In the genomic region with DNA sequence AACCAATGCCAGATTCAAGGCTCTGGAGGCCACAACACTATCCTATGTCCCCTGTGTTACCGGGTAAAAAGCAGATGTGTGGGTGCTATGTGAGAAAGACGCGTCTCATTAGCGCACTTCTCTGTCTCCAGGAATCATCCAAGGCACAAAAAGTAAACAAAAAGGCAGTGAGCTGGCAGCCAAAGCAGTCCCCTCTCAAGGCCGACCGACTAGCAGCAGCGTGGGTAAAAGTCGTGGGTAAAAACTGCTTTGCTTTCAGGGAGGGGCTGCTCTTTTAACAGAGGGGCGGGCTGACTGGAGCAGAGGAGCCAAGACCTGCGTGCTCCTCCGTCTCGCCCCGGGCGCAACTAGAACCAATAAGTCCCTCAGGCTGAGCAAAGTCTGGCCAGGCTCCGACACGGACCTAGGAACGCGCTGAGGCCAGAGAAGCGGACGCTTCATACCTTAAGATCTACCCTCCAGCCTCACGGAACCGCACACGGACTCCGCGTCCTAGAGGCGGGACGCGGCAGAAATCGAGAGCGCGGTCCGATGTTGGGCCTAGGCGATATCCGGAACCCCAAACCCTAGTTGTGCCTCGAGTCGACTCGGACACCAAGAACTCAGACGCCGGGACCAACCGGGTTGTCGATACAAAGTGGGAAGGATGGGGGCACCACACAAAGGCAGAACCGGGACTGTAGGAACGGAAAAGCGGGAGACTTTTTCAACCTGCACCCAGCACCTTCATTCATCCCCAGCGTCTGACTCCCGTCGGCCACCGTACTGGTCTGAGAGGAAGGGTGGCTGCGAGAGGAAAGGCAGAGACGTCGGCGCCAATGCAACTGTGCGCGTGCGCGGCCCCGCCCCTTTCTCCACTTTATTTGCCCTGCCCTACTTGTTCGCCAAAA, we compare ENCODE assay signal across 1 cellular context.
A peak's percentile ranks its signal among the peaks of the same experiment; 100 is the strongest.
TF ChIP-seq lines count a peak whose summit lies in the region.

Gene INTS2, minus strand, starts transcription at position 772 of the 890 bp plus-strand sequence. CDS start 1,338 bp downstream, outside the sequence.

TF ChIP-seq in K562, 482 proteins besides CTCF, POLR2A, EP300 and RAD21 (continued from another document and continues in another):
- TF ChIP-seq, protein P1, sequence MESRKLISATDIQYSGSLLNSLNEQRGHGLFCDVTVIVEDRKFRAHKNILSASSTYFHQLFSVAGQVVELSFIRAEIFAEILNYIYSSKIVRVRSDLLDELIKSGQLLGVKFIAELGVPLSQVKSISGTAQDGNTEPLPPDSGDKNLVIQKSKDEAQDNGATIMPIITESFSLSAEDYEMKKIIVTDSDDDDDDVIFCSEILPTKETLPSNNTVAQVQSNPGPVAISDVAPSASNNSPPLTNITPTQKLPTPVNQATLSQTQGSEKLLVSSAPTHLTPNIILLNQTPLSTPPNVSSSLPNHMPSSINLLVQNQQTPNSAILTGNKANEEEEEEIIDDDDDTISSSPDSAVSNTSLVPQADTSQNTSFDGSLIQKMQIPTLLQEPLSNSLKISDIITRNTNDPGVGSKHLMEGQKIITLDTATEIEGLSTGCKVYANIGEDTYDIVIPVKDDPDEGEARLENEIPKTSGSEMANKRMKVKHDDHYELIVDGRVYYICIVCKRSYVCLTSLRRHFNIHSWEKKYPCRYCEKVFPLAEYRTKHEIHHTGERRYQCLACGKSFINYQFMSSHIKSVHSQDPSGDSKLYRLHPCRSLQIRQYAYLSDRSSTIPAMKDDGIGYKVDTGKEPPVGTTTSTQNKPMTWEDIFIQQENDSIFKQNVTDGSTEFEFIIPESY (CRISPR knock-in tag; IDR thresholded peaks at IDR 0.05): 0 out of 2 replicates have a peak, but pooled peaks have one; percentile 49
- TF ChIP-seq RCOR1 (IDR thresholded peaks at IDR 0.05; ENCODE audit: borderline replicate concordance in 1 of 2, low read depth in 2 of 2, low read length in 2 of 2) (0 out of 4 replicates have a peak, but pooled peaks of 1 of the 2 experiments have one; percentile 27), MEIS2 (IDR thresholded peaks at IDR 0.05; ENCODE audit: partially characterized antibody) (peak; percentile 81), MBD2 (IDR thresholded peaks at IDR 0.05; ENCODE audit: borderline replicate concordance, low read depth) (peak; percentile 78; the same call in 1 of the 2 replicates), PATZ1 (CRISPR knock-in tag; IDR thresholded peaks at IDR 0.05; ENCODE audit: borderline replicate concordance) (no peak), TEAD4 (IDR thresholded peaks at IDR 0.05; ENCODE audit: low read length) (peak; percentile 34), TEAD4 (CRISPR knock-in tag; IDR thresholded peaks at IDR 0.05; ENCODE audit: borderline replicate concordance) (no peak), NR2C2 (CRISPR knock-in tag; IDR thresholded peaks at IDR 0.05) (peak; percentile 82), NR2C2 (tag; IDR thresholded peaks at IDR 0.05) (no peak; the same call in 1 of the 2 replicates), TAF9B (IDR thresholded peaks at IDR 0.05; ENCODE audit: partially characterized antibody) (peak; percentile 90), E2F1 (CRISPR knock-in tag; IDR thresholded peaks at IDR 0.05) (peak; percentile 72; the same call in 1 of the 2 replicates), PCBP2 (IDR thresholded peaks at IDR 0.05; ENCODE audit: low read depth, low read length, poor library complexity, severe bottlenecking) (no peak), FOXK1 (CRISPR knock-in tag; IDR thresholded peaks at IDR 0.05; ENCODE audit: borderline replicate concordance) (peak; percentile 88), BCOR (IDR thresholded peaks at IDR 0.05) (peak; percentile 68), HNRNPLL (IDR thresholded peaks at IDR 0.05; ENCODE audit: low read depth, low read length, poor library complexity, severe bottlenecking) (peak; percentile 31), TCFL5 (CRISPR knock-in tag; conservative IDR thresholded peaks at IDR 0.05) (no peak), NFIC (IDR thresholded peaks at IDR 0.05) (peak; percentile 38), NRF1 (conservative IDR thresholded peaks at IDR 0.05 in 1 of 2, IDR thresholded peaks at IDR 0.05 in 1 of 2) (peak; percentile 97 to 98), GABPB1 (CRISPR knock-in tag; IDR thresholded peaks at IDR 0.05) (peak; percentile 86), ZNF3 (CRISPR knock-in tag; IDR thresholded peaks at IDR 0.05) (no peak), NONO (IDR thresholded peaks at IDR 0.05; ENCODE audit: low read depth in 2 of 2, low read length in 1 of 2) (0 out of 4 replicates have a peak, but pooled peaks of 1 of the 2 experiments have one; percentile 11), ZNF431 (CRISPR knock-in tag; IDR thresholded peaks at IDR 0.05) (peak; percentile 70; the same call in 1 of the 2 replicates), KDM1A (IDR thresholded peaks at IDR 0.05) (no peak), GATAD2A (IDR thresholded peaks at IDR 0.05) (no peak), DIDO1 (tag; IDR thresholded peaks at IDR 0.05; ENCODE audit: low read depth) (peak; percentile 91), TAF15 (IDR thresholded peaks at IDR 0.05; ENCODE audit: low read depth, low read length) (no peak), PRPF4 (IDR thresholded peaks at IDR 0.05; ENCODE audit: insufficient read depth, low read depth, low read length, poor library complexity, severe bottlenecking) (no peak), CBX1 (IDR thresholded peaks at IDR 0.05; ENCODE audit: low read depth) (0 out of 2 replicates have a peak, but pooled peaks have one; percentile 57), GTF2B (IDR thresholded peaks at IDR 0.05; ENCODE audit: extremely low read depth, insufficient read length) (peak; percentile 48), FOSL1 (tag; conservative IDR thresholded peaks at IDR 0.05) (no peak)
- TF ChIP-seq, protein P2, sequence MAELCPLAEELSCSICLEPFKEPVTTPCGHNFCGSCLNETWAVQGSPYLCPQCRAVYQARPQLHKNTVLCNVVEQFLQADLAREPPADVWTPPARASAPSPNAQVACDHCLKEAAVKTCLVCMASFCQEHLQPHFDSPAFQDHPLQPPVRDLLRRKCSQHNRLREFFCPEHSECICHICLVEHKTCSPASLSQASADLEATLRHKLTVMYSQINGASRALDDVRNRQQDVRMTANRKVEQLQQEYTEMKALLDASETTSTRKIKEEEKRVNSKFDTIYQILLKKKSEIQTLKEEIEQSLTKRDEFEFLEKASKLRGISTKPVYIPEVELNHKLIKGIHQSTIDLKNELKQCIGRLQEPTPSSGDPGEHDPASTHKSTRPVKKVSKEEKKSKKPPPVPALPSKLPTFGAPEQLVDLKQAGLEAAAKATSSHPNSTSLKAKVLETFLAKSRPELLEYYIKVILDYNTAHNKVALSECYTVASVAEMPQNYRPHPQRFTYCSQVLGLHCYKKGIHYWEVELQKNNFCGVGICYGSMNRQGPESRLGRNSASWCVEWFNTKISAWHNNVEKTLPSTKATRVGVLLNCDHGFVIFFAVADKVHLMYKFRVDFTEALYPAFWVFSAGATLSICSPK (IDR thresholded peaks at IDR 0.05; ENCODE audit: borderline replicate concordance): peak; percentile 64; the same call in 1 of the 2 replicates
- TF ChIP-seq, protein P3, sequence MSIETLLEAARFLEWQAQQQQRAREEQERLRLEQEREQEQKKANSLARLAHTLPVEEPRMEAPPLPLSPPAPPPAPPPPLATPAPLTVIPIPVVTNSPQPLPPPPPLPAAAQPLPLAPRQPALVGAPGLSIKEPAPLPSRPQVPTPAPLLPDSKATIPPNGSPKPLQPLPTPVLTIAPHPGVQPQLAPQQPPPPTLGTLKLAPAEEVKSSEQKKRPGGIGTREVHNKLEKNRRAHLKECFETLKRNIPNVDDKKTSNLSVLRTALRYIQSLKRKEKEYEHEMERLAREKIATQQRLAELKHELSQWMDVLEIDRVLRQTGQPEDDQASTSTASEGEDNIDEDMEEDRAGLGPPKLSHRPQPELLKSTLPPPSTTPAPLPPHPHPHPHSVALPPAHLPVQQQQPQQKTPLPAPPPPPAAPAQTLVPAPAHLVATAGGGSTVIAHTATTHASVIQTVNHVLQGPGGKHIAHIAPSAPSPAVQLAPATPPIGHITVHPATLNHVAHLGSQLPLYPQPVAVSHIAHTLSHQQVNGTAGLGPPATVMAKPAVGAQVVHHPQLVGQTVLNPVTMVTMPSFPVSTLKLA (conservative IDR thresholded peaks at IDR 0.05): peak in 1 of 2 experiments; percentile 67; a peak in 2 of 4 replicates
- TF ChIP-seq, protein P4, sequence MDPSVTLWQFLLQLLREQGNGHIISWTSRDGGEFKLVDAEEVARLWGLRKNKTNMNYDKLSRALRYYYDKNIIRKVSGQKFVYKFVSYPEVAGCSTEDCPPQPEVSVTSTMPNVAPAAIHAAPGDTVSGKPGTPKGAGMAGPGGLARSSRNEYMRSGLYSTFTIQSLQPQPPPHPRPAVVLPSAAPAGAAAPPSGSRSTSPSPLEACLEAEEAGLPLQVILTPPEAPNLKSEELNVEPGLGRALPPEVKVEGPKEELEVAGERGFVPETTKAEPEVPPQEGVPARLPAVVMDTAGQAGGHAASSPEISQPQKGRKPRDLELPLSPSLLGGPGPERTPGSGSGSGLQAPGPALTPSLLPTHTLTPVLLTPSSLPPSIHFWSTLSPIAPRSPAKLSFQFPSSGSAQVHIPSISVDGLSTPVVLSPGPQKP (CRISPR knock-in tag; IDR thresholded peaks at IDR 0.05): no peak
- TF ChIP-seq, protein P5, sequence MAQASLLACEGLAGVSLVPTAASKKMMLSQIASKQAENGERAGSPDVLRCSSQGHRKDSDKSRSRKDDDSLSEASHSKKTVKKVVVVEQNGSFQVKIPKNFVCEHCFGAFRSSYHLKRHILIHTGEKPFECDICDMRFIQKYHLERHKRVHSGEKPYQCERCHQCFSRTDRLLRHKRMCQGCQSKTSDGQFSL (CRISPR knock-in tag; IDR thresholded peaks at IDR 0.05): peak; percentile 47; the same call in 1 of the 2 replicates
- TF ChIP-seq, protein P5 (tag; IDR thresholded peaks at IDR 0.05): no peak
- TF ChIP-seq, protein P6, sequence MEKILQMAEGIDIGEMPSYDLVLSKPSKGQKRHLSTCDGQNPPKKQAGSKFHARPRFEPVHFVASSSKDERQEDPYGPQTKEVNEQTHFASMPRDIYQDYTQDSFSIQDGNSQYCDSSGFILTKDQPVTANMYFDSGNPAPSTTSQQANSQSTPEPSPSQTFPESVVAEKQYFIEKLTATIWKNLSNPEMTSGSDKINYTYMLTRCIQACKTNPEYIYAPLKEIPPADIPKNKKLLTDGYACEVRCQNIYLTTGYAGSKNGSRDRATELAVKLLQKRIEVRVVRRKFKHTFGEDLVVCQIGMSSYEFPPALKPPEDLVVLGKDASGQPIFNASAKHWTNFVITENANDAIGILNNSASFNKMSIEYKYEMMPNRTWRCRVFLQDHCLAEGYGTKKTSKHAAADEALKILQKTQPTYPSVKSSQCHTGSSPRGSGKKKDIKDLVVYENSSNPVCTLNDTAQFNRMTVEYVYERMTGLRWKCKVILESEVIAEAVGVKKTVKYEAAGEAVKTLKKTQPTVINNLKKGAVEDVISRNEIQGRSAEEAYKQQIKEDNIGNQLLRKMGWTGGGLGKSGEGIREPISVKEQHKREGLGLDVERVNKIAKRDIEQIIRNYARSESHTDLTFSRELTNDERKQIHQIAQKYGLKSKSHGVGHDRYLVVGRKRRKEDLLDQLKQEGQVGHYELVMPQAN (IDR thresholded peaks at IDR 0.05; ENCODE audit: borderline replicate concordance): peak; percentile 87; the same call in 1 of the 2 replicates
- TF ChIP-seq, protein P7, sequence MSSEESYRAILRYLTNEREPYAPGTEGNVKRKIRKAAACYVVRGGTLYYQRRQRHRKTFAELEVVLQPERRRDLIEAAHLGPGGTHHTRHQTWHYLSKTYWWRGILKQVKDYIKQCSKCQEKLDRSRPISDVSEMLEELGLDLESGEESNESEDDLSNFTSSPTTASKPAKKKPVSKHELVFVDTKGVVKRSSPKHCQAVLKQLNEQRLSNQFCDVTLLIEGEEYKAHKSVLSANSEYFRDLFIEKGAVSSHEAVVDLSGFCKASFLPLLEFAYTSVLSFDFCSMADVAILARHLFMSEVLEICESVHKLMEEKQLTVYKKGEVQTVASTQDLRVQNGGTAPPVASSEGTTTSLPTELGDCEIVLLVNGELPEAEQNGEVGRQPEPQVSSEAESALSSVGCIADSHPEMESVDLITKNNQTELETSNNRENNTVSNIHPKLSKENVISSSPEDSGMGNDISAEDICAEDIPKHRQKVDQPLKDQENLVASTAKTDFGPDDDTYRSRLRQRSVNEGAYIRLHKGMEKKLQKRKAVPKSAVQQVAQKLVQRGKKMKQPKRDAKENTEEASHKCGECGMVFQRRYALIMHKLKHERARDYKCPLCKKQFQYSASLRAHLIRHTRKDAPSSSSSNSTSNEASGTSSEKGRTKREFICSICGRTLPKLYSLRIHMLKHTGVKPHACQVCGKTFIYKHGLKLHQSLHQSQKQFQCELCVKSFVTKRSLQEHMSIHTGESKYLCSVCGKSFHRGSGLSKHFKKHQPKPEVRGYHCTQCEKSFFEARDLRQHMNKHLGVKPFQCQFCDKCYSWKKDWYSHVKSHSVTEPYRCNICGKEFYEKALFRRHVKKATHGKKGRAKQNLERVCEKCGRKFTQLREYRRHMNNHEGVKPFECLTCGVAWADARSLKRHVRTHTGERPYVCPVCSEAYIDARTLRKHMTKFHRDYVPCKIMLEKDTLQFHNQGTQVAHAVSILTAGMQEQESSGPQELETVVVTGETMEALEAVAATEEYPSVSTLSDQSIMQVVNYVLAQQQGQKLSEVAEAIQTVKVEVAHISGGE (CRISPR knock-in tag; IDR thresholded peaks at IDR 0.05): peak; percentile 74 to 96 (median 75); a peak in 5 of 6 replicates
